In genomic region chr7:141203177-141203576, GRCh38 we compare ENCODE assay signal across 18 cellular contexts.
"Had no signal": no experiment of that assay in that cellular context is flagged by ENCODE, and none has a peak within 500 bp of the region (broad histone marks: within the 10 kb centered on the region; RNA-seq: fewer than 3 reads in every experiment).

No MANE protein-coding gene starts in this region.

- H3K27me3 ChIP-seq: MG63, SJSA1 had no signal

- H3K9me3 ChIP-seq: MG63, SJSA1 had no signal

- DNase-seq: Karpas-422, KG1, MG63, NCI-H1105 treated with DMSO at 0.1 percent for 48 hours, NCI-H1417 treated with DMSO at 0.1 percent for 48 hours, NCI-H1694 treated with DMSO at 0.1 percent for 48 hours, NCI-H1930, NCI-H2171, NCI-H226, NCI-H446, NCI-H510A, Right ventricle myocardium superior, RPMI8226, SIG-M5, T-helper 1 cell had no signal

- H3K27ac ChIP-seq: SJSA1, SK-N-MC had no signal

- FAIRE-seq: RCC 7860 had no signal

- H3K36me3 ChIP-seq: MG63, SJSA1 had no signal

- H3K4me1 ChIP-seq: SJSA1 had no signal

- H3K4me3 ChIP-seq: MG63, SJSA1, SK-N-MC had no signal
